In the genomic region with DNA sequence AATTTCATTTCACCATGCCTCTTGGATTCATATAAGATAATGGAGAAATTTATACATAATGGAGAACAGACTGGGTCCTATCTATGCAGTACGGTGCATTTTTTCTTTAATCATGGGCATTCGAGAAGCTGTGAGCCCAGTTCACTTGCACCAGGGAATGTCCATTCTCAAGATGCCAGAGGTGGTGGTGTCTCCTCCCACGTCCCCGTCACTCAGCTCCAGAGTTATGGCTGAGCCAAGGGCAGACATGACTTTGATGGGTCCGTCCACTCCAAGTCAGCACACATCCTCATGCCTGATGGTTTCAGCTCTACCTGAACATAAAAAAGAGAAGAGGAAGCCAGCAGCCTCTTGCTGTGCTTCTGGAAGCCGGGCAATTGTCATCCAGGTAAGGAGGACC, we compare ENCODE assay signal across 30 cellular contexts. TPM values are rescaled to one million over a fixed set of nuclear protein-coding genes. Genes with fewer than 3 reads are reported as not detected.
"Had no signal": no experiment of that assay in that cellular context is flagged by ENCODE, and none has a peak within 500 bp of the region (broad histone marks: within the 10 kb centered on the region; RNA-seq: fewer than 3 reads in every experiment).

No MANE protein-coding gene starts in this region.

- H3K27ac ChIP-seq: neural progenitor cell, pancreas, prostate gland, right lobe of liver, sigmoid colon, stomach, thoracic aorta, thyroid gland, tibial nerve, upper lobe of left lung, vagina had no signal

- H3K4me3 Mint-ChIP-seq: natural killer cell; nephron; neural progenitor cell; stimulated activated effector memory CD8-positive, alpha-beta T cell treated with anti-CD3 and anti-CD28 coated beads, Interleukin-12 subunit alpha, Interleukin-12 subunit beta, amount 100 ng/mL, for 72 hours; stimulated activated naive B cell treated with anti-CD40 and anti-IgM and Interleukin-4, amounts not matched to agents 10 μg/mL and 1 μg/mL and 100 μg/mL, for 72 hours; stimulated activated naive CD8-positive, alpha-beta T cell treated with anti-CD3 and anti-CD28 coated beads, Interleukin-15, Interleukin-2, amounts not matched to agents 100 ng/mL and 50 ng/mL, for 24 hours had no signal

- H3K36me3 Mint-ChIP-seq: natural killer cell; neural progenitor cell; stimulated activated effector memory CD8-positive, alpha-beta T cell treated with anti-CD3 and anti-CD28 coated beads, Interleukin-12 subunit alpha, Interleukin-12 subunit beta, amount 100 ng/mL, for 72 hours; stimulated activated naive B cell treated with anti-CD40 and anti-IgM and Interleukin-4, amounts not matched to agents 10 μg/mL and 1 μg/mL and 100 μg/mL, for 72 hours had no signal

- H3K27ac Mint-ChIP-seq: natural killer cell; nephron; neural progenitor cell; stimulated activated effector memory CD8-positive, alpha-beta T cell treated with anti-CD3 and anti-CD28 coated beads, Interleukin-12 subunit alpha, Interleukin-12 subunit beta, amount 100 ng/mL, for 72 hours; stimulated activated naive B cell treated with anti-CD40 and anti-IgM and Interleukin-4, amounts not matched to agents 10 μg/mL and 1 μg/mL and 100 μg/mL, for 72 hours; stimulated activated naive CD8-positive, alpha-beta T cell treated with anti-CD3 and anti-CD28 coated beads, Interleukin-15, Interleukin-2, amounts not matched to agents 100 ng/mL and 50 ng/mL, for 24 hours had no signal

- H3K27me3 Mint-ChIP-seq: stimulated activated naive B cell treated with anti-CD40 and anti-IgM and Interleukin-4, amounts not matched to agents 10 μg/mL and 1 μg/mL and 100 μg/mL, for 72 hours; stimulated activated naive CD8-positive, alpha-beta T cell treated with anti-CD3 and anti-CD28 coated beads, Interleukin-15, Interleukin-2, amounts not matched to agents 100 ng/mL and 50 ng/mL, for 24 hours had no signal

- H3K9me3 Mint-ChIP-seq: natural killer cell; nephron; stimulated activated effector memory CD8-positive, alpha-beta T cell treated with anti-CD3 and anti-CD28 coated beads, Interleukin-12 subunit alpha, Interleukin-12 subunit beta, amount 100 ng/mL, for 72 hours; stimulated activated naive B cell treated with anti-CD40 and anti-IgM and Interleukin-4, amounts not matched to agents 10 μg/mL and 1 μg/mL and 100 μg/mL, for 72 hours; stimulated activated naive CD8-positive, alpha-beta T cell treated with anti-CD3 and anti-CD28 coated beads, Interleukin-15, Interleukin-2, amounts not matched to agents 100 ng/mL and 50 ng/mL, for 24 hours had no signal

- H3K27me3 ChIP-seq: pancreas, right lobe of liver, sigmoid colon, stomach, thyroid gland, tibial nerve, upper lobe of left lung, vagina had no signal

- H3K4me1 ChIP-seq: neural progenitor cell, pancreas, prostate gland, right lobe of liver, sigmoid colon, stomach, thyroid gland, tibial nerve, upper lobe of left lung, vagina had no signal

- H3K9me3 ChIP-seq: pancreas, prostate gland, right lobe of liver, sigmoid colon, stomach, thoracic aorta, thyroid gland, tibial nerve, upper lobe of left lung, vagina had no signal

- ATAC-seq: natural killer cell; pancreas; right cardiac atrium; right lobe of liver; stimulated activated effector memory CD8-positive, alpha-beta T cell treated with anti-CD3 and anti-CD28 coated beads, Interleukin-12 subunit alpha, Interleukin-12 subunit beta, amount 100 ng/mL, for 72 hours; stimulated activated naive B cell treated with anti-CD40 and anti-IgM and Interleukin-4, amounts not matched to agents 10 μg/mL and 1 μg/mL and 100 μg/mL, for 72 hours had no signal

- DNase-seq: natural killer cell; occipital lobe; pancreas; right cardiac atrium; right lobe of liver; sigmoid colon; small intestine; stimulated activated CD4-positive, alpha-beta T cell treated with anti-CD3 and anti-CD28 coated beads, Interleukin-15, amount 100 ng/mL, for 24 hours; stimulated activated CD4-positive, alpha-beta T cell treated with anti-CD3 and anti-CD28 coated beads, Interleukin-2, amount 100 ng/mL, for 24 hours; stimulated activated CD4-positive, alpha-beta T cell treated with anti-CD3 and anti-CD28 coated beads, Interleukin-2, amount 100 ng/mL, for 48 hours; stimulated activated CD4-positive, alpha-beta T cell treated with anti-CD3 and anti-CD28 coated beads, Interleukin-4, amount 100 ng/mL, for 24 hours; stimulated activated naive B cell treated with anti-CD40 and anti-IgM and Interleukin-4, amounts not matched to agents 10 μg/mL and 1 μg/mL and 100 μg/mL, for 72 hours; stimulated activated naive CD4-positive, alpha-beta T cell treated with Interleukin-2 at 50 U/mL for 16 hours; stomach; thyroid gland; trophoblast cell; upper lobe of left lung had no signal

- H3K4me1 Mint-ChIP-seq: natural killer cell; stimulated activated effector memory CD8-positive, alpha-beta T cell treated with anti-CD3 and anti-CD28 coated beads, Interleukin-12 subunit alpha, Interleukin-12 subunit beta, amount 100 ng/mL, for 72 hours; stimulated activated naive B cell treated with anti-CD40 and anti-IgM and Interleukin-4, amounts not matched to agents 10 μg/mL and 1 μg/mL and 100 μg/mL, for 72 hours had no signal

- H3K36me3 ChIP-seq: neural progenitor cell, pancreas, prostate gland, right lobe of liver, sigmoid colon, stomach, thoracic aorta, thyroid gland, tibial nerve, upper lobe of left lung, vagina had no signal

- H3K4me3 ChIP-seq: neural progenitor cell, pancreas, prostate gland, right lobe of liver, sigmoid colon, stomach, thoracic aorta, thyroid gland, tibial nerve, upper lobe of left lung, vagina had no signal

RNA-seq across cellular contexts. Expression of a gene that starts 42.1 kb away (rescaled TPM):
- total RNA-seq: natural killer cell, posterior vena cava, prostate gland, subcutaneous adipose tissue, thoracic aorta, thyroid gland, tibial nerve had no signal

RNA-seq across cellular contexts. Expression of a gene that starts 45.5 kb away (rescaled TPM):
- total RNA-seq: renal cortical epithelial cell, right lobe of liver, ureter had no signal
- polyA plus RNA-seq: neural cell had no signal
